Comparison of ENCODE assay signal across 16 cellular contexts in the genomic region with DNA sequence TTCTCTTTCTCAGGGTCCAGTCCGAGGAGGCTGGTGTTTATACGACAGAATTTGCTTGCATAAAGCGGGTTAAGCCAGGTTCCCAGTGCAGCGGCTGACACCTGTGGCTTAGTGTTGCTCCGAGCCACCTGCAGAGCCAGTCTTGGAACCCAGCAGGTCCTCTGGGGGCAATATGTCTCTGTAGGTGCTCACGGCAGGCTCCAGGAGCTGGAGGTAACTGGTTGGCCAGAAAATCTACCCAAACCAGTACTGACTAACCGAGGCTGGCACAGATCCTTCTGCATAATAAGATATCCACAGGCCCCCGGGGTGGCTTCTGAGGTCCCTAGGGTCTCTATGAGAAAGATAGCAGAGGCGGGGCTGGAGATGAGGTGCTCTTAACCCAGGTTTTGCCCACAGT. TPM values are rescaled to one million over a fixed set of nuclear protein-coding genes. Genes with fewer than 3 reads are reported as not detected.
DNase-seq lines count a peak whose midpoint lies in the region; TF ChIP-seq lines count a peak whose summit lies in the region.
"Had no signal": no experiment of that assay in that cellular context is flagged by ENCODE, and none has a peak within 500 bp of the region (broad histone marks: within the 10 kb centered on the region; RNA-seq: fewer than 3 reads in every experiment).

No MANE protein-coding gene starts in this region.

- no peak overlapping the region for H3K4me3 Mint-ChIP-seq in nephron progenitor cell
- H3K4me3 Mint-ChIP-seq: activated T-cell treated with anti-CD3 and anti-CD28 coated beads, Interleukin-2, amount 50 U/mL, for 4 hours; CD14-positive monocyte; natural killer cell had no signal

- peak overlapping the region; percentile 60 for H3K27ac ChIP-seq in muscle layer of duodenum (ENCODE audit: low read length)

- peaks cover 17 to 41% of the 10 kb centered on the region in 2 donors for H3K4me1 ChIP-seq in muscle layer of duodenum (ENCODE audit: control insufficient read depth in 1 of 2, insufficient read depth in 2 of 2, low read length in 2 of 2)

- DNase-seq in G401 (ENCODE audit: low spot score) (peak; percentile 44), NB4 (ENCODE audit: low read depth) (peak; percentile 37), epithelial cell of esophagus (ENCODE audit: low read depth) (peak; percentile 36), middle frontal gyrus (ENCODE audit: extremely low spot score, low spot score) (no peak), C1 segment of cervical spinal cord (lab: John Stamatoyannopoulos, UW) (no peak), nephron progenitor cell (no peak)
- no peak for DNase-seq in activated T-cell treated with anti-CD3 and anti-CD28 coated beads, Interleukin-2, amount 50 U/mL, for 48 hours
- DNase-seq: activated T-cell treated with anti-CD3 and anti-CD28 coated beads, Interleukin-2, amount 50 U/mL, for 4 hours; anterior cingulate cortex; dermis blood vessel endothelial cell; EL; foreskin melanocyte; natural killer cell; stimulated activated naive CD4-positive, alpha-beta T cell had no signal

- H3K9me3 Mint-ChIP-seq in nephron progenitor cell, result no peaks in the 10 kb centered on the region
- H3K9me3 Mint-ChIP-seq: activated T-cell treated with anti-CD3 and anti-CD28 coated beads, Interleukin-2, amount 50 U/mL, for 4 hours; natural killer cell had no signal

- H3K4me3 ChIP-seq in NB4 (ENCODE audit: low read depth, low read length) (no peak overlapping the region), epithelial cell of esophagus (ENCODE audit: low read length) (no peak overlapping the region), muscle layer of duodenum (ENCODE audit: low read depth in 1 of 2, low read length in 2 of 2) (no peak overlapping the region)

- no peak for TF ChIP-seq POLR2A in NB4 (IDR thresholded peaks at IDR 0.05; ENCODE audit: extremely low read depth, insufficient read length)

- H3K27me3 Mint-ChIP-seq in nephron progenitor cell (ENCODE audit: low read depth, poor library complexity), result peaks cover 42% of the 10 kb centered on the region

- H3K27ac Mint-ChIP-seq in nephron progenitor cell, result no peak overlapping the region
- H3K27ac Mint-ChIP-seq: natural killer cell had no signal

- H3K4me1 Mint-ChIP-seq in nephron progenitor cell, result peaks cover 43% of the 10 kb centered on the region

- H3K9me3 ChIP-seq in muscle layer of duodenum (ENCODE audit: control insufficient read depth in 1 of 2, low read length in 2 of 2), result no peaks in the 10 kb centered on the region

- TF ChIP-seq CTCF in NB4 (IDR thresholded peaks at IDR 0.05; ENCODE audit: low read depth, low read length), result no peak
- no peak for TF ChIP-seq CTCF in epithelial cell of esophagus (IDR thresholded peaks at IDR 0.05; ENCODE audit: insufficient read depth, low read depth, low read length, missing control alignments)
- no peak for TF ChIP-seq CTCF in nephron progenitor cell (IDR thresholded peaks at IDR 0.05)

- H3K27me3 ChIP-seq in muscle layer of duodenum (ENCODE audit: low read depth, low read length), result no peaks in the 10 kb centered on the region

- H3K36me3 ChIP-seq in muscle layer of duodenum (ENCODE audit: control insufficient read depth in 1 of 2, insufficient read depth in 2 of 2, low read length in 2 of 2), result peaks cover 11 to 12% of the 10 kb centered on the region in 2 donors

- no peaks in the 10 kb centered on the region for H3K36me3 Mint-ChIP-seq in nephron progenitor cell (ENCODE audit: low read depth)
- H3K36me3 Mint-ChIP-seq: natural killer cell had no signal

- in situ Hi-C loops in G401 (cut with HindIII; ENCODE audit: low sequenced_read_pairs), result no loop called here

RNA-seq across cellular contexts. Expression of gene MGLL, which starts 3.2 kb away (rescaled TPM):
- not detected in 2 replicates for total RNA-seq in G401 (2014; rRNA removed; shearing (Covaris generic))

Comparison
In these comparisons a context has a peak if more than half of its experiments do, and no peak if none do; other contexts are left out.
1. DNase-seq: peak in G401 (single experiment), NB4 (single experiment) and epithelial cell of esophagus (single experiment); none in activated T-cell treated with anti-CD3 and anti-CD28 coated beads, Interleukin-2, amount 50 U/mL, for 48 hours (0 of 2), middle frontal gyrus (single experiment), C1 segment of cervical spinal cord (0 of 14) and nephron progenitor cell (single experiment).